Comparison of ENCODE assay signal across 7 cellular contexts in the genomic region with DNA sequence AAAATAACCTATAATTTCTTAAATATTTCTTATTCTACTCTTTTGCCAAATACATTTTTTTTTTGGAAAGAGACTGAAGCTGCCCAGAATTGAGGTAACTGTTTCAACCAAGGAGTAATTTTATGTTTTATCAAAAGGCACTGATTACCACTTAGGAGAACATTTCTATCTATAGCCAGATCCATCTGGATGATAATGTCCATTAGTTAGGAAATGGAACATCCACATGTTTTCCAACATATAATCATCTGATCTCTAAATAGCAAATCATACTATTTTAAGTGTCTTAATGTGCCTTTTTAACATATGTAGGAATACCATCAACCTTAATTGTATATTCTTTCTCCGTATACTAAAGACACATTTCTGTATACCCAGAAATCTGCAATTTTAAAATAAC.
"Had no signal": no experiment of that assay in that cellular context is flagged by ENCODE, and none has a peak within 500 bp of the region (broad histone marks: within the 10 kb centered on the region; RNA-seq: fewer than 3 reads in every experiment).

No MANE protein-coding gene starts in this region.

- DNase-seq: GM23248, GOT3, H9, HCEC 1CT, IMR-90, KG1 had no signal

- H3K4me3 ChIP-seq: GM23248, K562 had no signal

- H3K27ac ChIP-seq: GM23248 had no signal

- ATAC-seq: K562 had no signal
